ENCODE assay signal across 8 cellular contexts in genomic region chr5:35230043-35230611, GRCh38. TPM values are rescaled to one million over a fixed set of nuclear protein-coding genes. Genes with fewer than 3 reads are reported as not detected.
DNase-seq lines count a peak whose midpoint lies in the region; ATAC-seq, FAIRE-seq and TF ChIP-seq lines count a peak whose summit lies in the region.

PRLR (minus strand) TSS chr5:35230487; CDS start chr5:35089620, 140,867 bp downstream.

- H3K9me3 ChIP-seq in OCI-LY1 (ENCODE audit: low read length), result no peaks in the 10 kb centered on the region
- H3K9me3 ChIP-seq in endocrine pancreas (ENCODE audit: control insufficient read depth, low read length), result no peaks in the 10 kb centered on the region
- H3K9me3 ChIP-seq in mononuclear cell (ENCODE audit: low read depth, low read length), result no peaks in the 10 kb centered on the region
- H3K9me3 ChIP-seq in vagina, result no peaks in the 10 kb centered on the region

- no peak within 1 kb of the TSS for H3K27ac ChIP-seq in OCI-LY1 (ENCODE audit: low read depth, low read length, poor library complexity, severe bottlenecking)
- peak within 1 kb of the TSS; percentile 82 for H3K27ac ChIP-seq in vagina

- peaks cover 36% of the 10 kb centered on the region for H3K27me3 Mint-ChIP-seq in HFFc6 (ENCODE audit: insufficient read depth)

- peak within 1 kb of the TSS; percentile 18; the same call in 1 of the 2 replicates for H3K4me2 ChIP-seq in OCI-LY1 (ENCODE audit: low read length)

- intact Hi-C loops in vagina (cut with DNase I), result no loop called here

- no peak within 1 kb of the TSS for H3K4me3 ChIP-seq in OCI-LY1 (ENCODE audit: low read depth, low read length, poor library complexity, severe bottlenecking)
- peak within 1 kb of the TSS; percentile 44 for H3K4me3 ChIP-seq in endocrine pancreas (ENCODE audit: control insufficient read depth, insufficient read depth, low read length)
- H3K4me3 ChIP-seq in mononuclear cell (ENCODE audit: low read length), result peak within 1 kb of the TSS; percentile 40
- peak within 1 kb of the TSS; percentile 52 to 60 for H3K4me3 ChIP-seq in vagina

- TF ChIP-seq CTCF in HFFc6 (IDR thresholded peaks at IDR 0.05) (no peak), OCI-LY1 (IDR thresholded peaks at IDR 0.05; ENCODE audit: low read length) (no peak), vagina (IDR thresholded peaks at IDR 0.05) (no peak)

- TF ChIP-seq POLR2A in GM12891 (IDR thresholded peaks at IDR 0.05; ENCODE audit: low read depth, low read length) (no peak), vagina (IDR thresholded peaks at IDR 0.05) (no peak), H54 (IDR thresholded peaks at IDR 0.05; ENCODE audit: low read depth, low read length) (no peak)

- H3K9me3 Mint-ChIP-seq in HFFc6, result no peaks in the 10 kb centered on the region

- no peaks in the 10 kb centered on the region for H3K79me2 ChIP-seq in OCI-LY1 (ENCODE audit: insufficient read depth, low read length)

- peak within 1 kb of the TSS; percentile 54 for H3K4me3 Mint-ChIP-seq in HFFc6

- H3K4me1 Mint-ChIP-seq in HFFc6 (ENCODE audit: low read depth), result peaks cover 14% of the 10 kb centered on the region

- no peaks in the 10 kb centered on the region for H3F3A ChIP-seq in OCI-LY1 (ENCODE audit: insufficient read depth, low read length)

- no peak within 1 kb of the TSS for H3K9ac ChIP-seq in OCI-LY1 (ENCODE audit: low read length)
- peak within 1 kb of the TSS; percentile 8 for H3K9ac ChIP-seq in endocrine pancreas (ENCODE audit: control insufficient read depth, insufficient read depth, low read length)

- H3K4me1 ChIP-seq in OCI-LY1 (ENCODE audit: insufficient read depth, low read length, severe bottlenecking) (no peaks in the 10 kb centered on the region), endocrine pancreas (ENCODE audit: control insufficient read depth, insufficient read depth, low read length) (no peaks in the 10 kb centered on the region), mononuclear cell (ENCODE audit: insufficient read depth, low read length) (peaks cover 23% of the 10 kb centered on the region), vagina (peaks cover 27% of the 10 kb centered on the region)

- no peak within 1 kb of the TSS for H3K27ac Mint-ChIP-seq in HFFc6

- H3K27me3 ChIP-seq in OCI-LY1 (ENCODE audit: insufficient read depth, low read length), result no peaks in the 10 kb centered on the region
- no peaks in the 10 kb centered on the region for H3K27me3 ChIP-seq in endocrine pancreas (ENCODE audit: control insufficient read depth, insufficient read depth, low read length)
- peaks cover 46% of the 10 kb centered on the region for H3K27me3 ChIP-seq in mononuclear cell (ENCODE audit: insufficient read depth, low read length)
- no peaks in the 10 kb centered on the region for H3K27me3 ChIP-seq in vagina

- H3K9me2 ChIP-seq in OCI-LY1 (ENCODE audit: low read depth, low read length), result no peaks in the 10 kb centered on the region

- no peak for FAIRE-seq in GM12891 (lab: Jason Lieb, UNC)
- no peak for FAIRE-seq in H54 (lab: Jason Lieb, UNC)

- no peak for ATAC-seq in HG03097 (IDR thresholded peaks at IDR 0.05; ENCODE audit: low FRiP score, unreplicated experiment)

- DNase-seq in GM12891 (ENCODE audit: insufficient read length, low spot score), result peak; percentile 11
- DNase-seq in HFFc6, result peak; percentile 4
- no peak for DNase-seq in vagina (ENCODE audit: extremely low spot score in 2 of 2)
- DNase-seq in H54 (ENCODE audit: insufficient read length, low spot score), result no peak

- H4K20me1 ChIP-seq in OCI-LY1 (ENCODE audit: insufficient read depth, low read length), result no peaks in the 10 kb centered on the region

- no peaks in the 10 kb centered on the region for H3K36me3 Mint-ChIP-seq in HFFc6 (ENCODE audit: low read depth)

- no peaks in the 10 kb centered on the region for H3K36me3 ChIP-seq in OCI-LY1 (ENCODE audit: insufficient read depth, low read length)
- H3K36me3 ChIP-seq in endocrine pancreas (ENCODE audit: control insufficient read depth, insufficient read depth, low read length), result no peaks in the 10 kb centered on the region
- H3K36me3 ChIP-seq in vagina, result no peaks in the 10 kb centered on the region

- no peak within 1 kb of the TSS for H2AFZ ChIP-seq in OCI-LY1 (ENCODE audit: low read length)

TF ChIP-seq in GM12891, 5 proteins besides CTCF, POLR2A, EP300 and RAD21:
- TF ChIP-seq POLR2AphosphoS5 (IDR thresholded peaks at IDR 0.05; ENCODE audit: low read depth, low read length), result no peak
- no peak for TF ChIP-seq SPI1 (IDR thresholded peaks at IDR 0.05; ENCODE audit: low read depth, low read length)
- TF ChIP-seq TAF1 (IDR thresholded peaks at IDR 0.05; ENCODE audit: low read depth, low read length), result no peak
- no peak for TF ChIP-seq POU2F2 (IDR thresholded peaks at IDR 0.05; ENCODE audit: low read depth, low read length)
- TF ChIP-seq PAX5 (IDR thresholded peaks at IDR 0.05; ENCODE audit: insufficient read depth, low read length, severe bottlenecking), result no peak

RNA-seq across cellular contexts. Expression of gene PRLR, which starts in this region (rescaled TPM):
- 0.05 TPM for polyA plus RNA-seq in GM12891 (2012; ENCODE audit: low read depth, missing spikeins)
- 1 to 10 TPM in 4 of 6 experiments, under 1 TPM in 2; 0.91 to 1.5 (median 1.3) TPM for total RNA-seq in HFFc6 (2021; fragmentation: NEBNext Ultra II Directional; extraction: Animal tissue kit (Norgen Biotek cat#: 25700))
- total RNA-seq in mononuclear cell, result 1.6 TPM
- total RNA-seq in vagina, result 13.3 TPM

Comparison
In these comparisons a context has a peak if more than half of its experiments do, and no peak if none do; other contexts are left out.
1. DNase-seq: peak in GM12891 (single experiment) and HFFc6 (single experiment); none in vagina (0 of 2) and H54 (single experiment).